21 cellular contexts compared by ENCODE assay signal in the genomic region with DNA sequence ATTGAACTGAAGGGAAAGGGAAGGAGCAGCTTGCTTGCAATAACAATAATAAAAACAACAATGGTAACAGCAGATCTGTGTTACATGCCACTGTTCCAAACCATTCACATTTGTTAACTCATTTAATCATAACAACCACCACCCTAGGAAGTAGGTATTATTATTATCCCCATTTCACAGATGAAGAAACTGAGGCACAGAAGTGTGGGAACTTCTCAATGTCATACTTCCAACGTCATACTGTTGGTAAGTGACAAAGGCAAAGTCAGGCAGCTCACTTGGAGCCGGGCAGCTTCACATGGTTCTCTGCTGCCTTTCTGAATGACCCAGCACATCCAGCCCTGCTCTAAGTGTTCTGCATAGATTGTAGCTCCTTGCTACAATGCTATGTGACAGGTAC.
"Had no signal": no experiment of that assay in that cellular context is flagged by ENCODE, and none has a peak within 500 bp of the region (broad histone marks: within the 10 kb centered on the region; RNA-seq: fewer than 3 reads in every experiment).

No MANE protein-coding gene starts in this region.

- H3K36me3 Mint-ChIP-seq: activated naive CD8-positive, alpha-beta T cell treated with anti-CD3 and anti-CD28 coated beads for 36 hours had no signal

- DNase-seq: activated CD4-positive, alpha-beta T cell treated with anti-CD3 and anti-CD28 coated beads for 4 hours; activated CD8-positive, alpha-beta memory T cell treated with anti-CD3 and anti-CD28 coated beads, Interleukin-2, amount 50 U/mL, for 4 hours; activated CD8-positive, alpha-beta T cell treated with anti-CD3 and anti-CD28 coated beads for 36 hours; activated gamma-delta T cell treated with Interleukin-2 at 50 U/mL for 16 hours; activated naive CD4-positive, alpha-beta T cell treated with anti-CD3 and anti-CD28 coated beads, Interleukin-2, amount 10 ng/mL, durations not matched to agents 7 days and 5 days; activated naive CD8-positive, alpha-beta T cell treated with anti-CD3 and anti-CD28 coated beads for 36 hours; activated T-cell treated with anti-CD3 and anti-CD28 coated beads, Interleukin-2, amount 50 U/mL, for 72 hours; caudate nucleus; Karpas-422; MM.1S; NCI-H1105; NCI-H1436; NCI-H1694 treated with DMSO at 0.1 percent for 48 hours; NCI-H2029 treated with DMSO at 0.1 percent for 48 hours; NCI-H345; NCI-H510A; NCI-H69 had no signal

- H3K36me3 ChIP-seq: breast epithelium had no signal

- H3K9me3 ChIP-seq: breast epithelium had no signal

- H3K27ac ChIP-seq: breast epithelium had no signal

- H3K9me3 Mint-ChIP-seq: activated CD8-positive, alpha-beta T cell treated with anti-CD3 and anti-CD28 coated beads for 36 hours; activated naive CD4-positive, alpha-beta T cell treated with anti-CD3 and anti-CD28 coated beads, Interleukin-2, amount 10 ng/mL, durations not matched to agents 7 days and 5 days; activated naive CD8-positive, alpha-beta T cell treated with anti-CD3 and anti-CD28 coated beads for 36 hours; activated T-cell treated with anti-CD3 and anti-CD28 coated beads, Interleukin-2, amount 50 U/mL, for 72 hours; activated T-helper 2 cell treated with anti-CD3 and anti-CD28 coated beads, Interferon-gamma antibody, Interleukin-2, Interleukin-4, amounts not matched to agents 10 μg/mL and 5 μg/mL and 100 μg/mL, durations not matched to agents 14 hours and 24 hours and 36 hours had no signal

- H3K4me1 ChIP-seq: breast epithelium had no signal

- ATAC-seq: activated CD4-positive, CD25-positive, alpha-beta regulatory T cell treated with anti-CD3 and anti-CD28 coated beads, Interleukin-2, amount 50 U/mL, for 24 hours; activated CD8-positive, alpha-beta T cell treated with anti-CD3 and anti-CD28 coated beads for 36 hours; activated T-cell treated with anti-CD3 and anti-CD28 coated beads, Interleukin-2, amount 50 U/mL, for 72 hours had no signal

- H3K4me3 ChIP-seq: breast epithelium had no signal

- H3K4me3 Mint-ChIP-seq: activated CD8-positive, alpha-beta T cell treated with anti-CD3 and anti-CD28 coated beads for 36 hours; activated naive CD4-positive, alpha-beta T cell treated with anti-CD3 and anti-CD28 coated beads, Interleukin-2, amount 10 ng/mL, durations not matched to agents 7 days and 5 days; activated naive CD8-positive, alpha-beta T cell treated with anti-CD3 and anti-CD28 coated beads for 36 hours; activated T-cell treated with anti-CD3 and anti-CD28 coated beads, Interleukin-2, amount 50 U/mL, for 72 hours; T-helper 1 cell treated with Interleukin-12 subunit alpha and Interleukin-12 subunit beta and Interleukin-4 antibody, amounts not matched to agents 30 μg/mL and 1 μg/mL, for 36 hours had no signal

- H3K27ac Mint-ChIP-seq: activated CD8-positive, alpha-beta T cell treated with anti-CD3 and anti-CD28 coated beads for 36 hours; activated naive CD4-positive, alpha-beta T cell treated with anti-CD3 and anti-CD28 coated beads, Interleukin-2, amount 10 ng/mL, durations not matched to agents 7 days and 5 days; activated naive CD8-positive, alpha-beta T cell treated with anti-CD3 and anti-CD28 coated beads for 36 hours; activated T-cell treated with anti-CD3 and anti-CD28 coated beads, Interleukin-2, amount 50 U/mL, for 72 hours; activated T-helper 2 cell treated with anti-CD3 and anti-CD28 coated beads, Interferon-gamma antibody, Interleukin-2, Interleukin-4, amounts not matched to agents 10 μg/mL and 5 μg/mL and 100 μg/mL, durations not matched to agents 14 hours and 24 hours and 36 hours; T-helper 1 cell treated with Interleukin-12 subunit alpha and Interleukin-12 subunit beta and Interleukin-4 antibody, amounts not matched to agents 30 μg/mL and 1 μg/mL, for 36 hours had no signal
